In the genomic region with DNA sequence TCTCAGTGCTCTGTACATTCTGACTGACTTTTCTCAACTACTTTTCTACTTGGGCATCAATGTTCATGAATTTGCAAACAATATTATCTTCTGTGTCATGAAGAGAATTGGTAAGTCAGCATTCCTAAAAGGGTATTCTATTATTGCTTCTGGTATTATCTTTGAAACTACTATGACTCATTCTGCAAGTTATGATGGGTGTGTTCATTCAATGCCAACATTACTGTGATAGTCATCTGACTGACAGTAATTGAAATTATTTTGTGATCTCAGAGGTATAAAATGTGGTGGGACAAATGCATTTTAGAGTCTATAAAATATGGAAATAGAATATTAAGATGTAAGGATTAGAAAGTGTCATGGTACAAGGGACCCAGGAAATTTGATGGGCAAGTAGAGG, we compare ENCODE assay signal across 14 cellular contexts.
"Had no signal": no experiment of that assay in that cellular context is flagged by ENCODE, and none has a peak within 500 bp of the region (broad histone marks: within the 10 kb centered on the region; RNA-seq: fewer than 3 reads in every experiment).

No MANE protein-coding gene starts in this region.

- DNase-seq: activated CD4-positive, alpha-beta T cell treated with anti-CD3 and anti-CD28 coated beads, Interleukin-2, amount 50 U/mL, for 1 hour; activated CD8-positive, alpha-beta memory T cell treated with anti-CD3 and anti-CD28 coated beads for 24 hours; activated gamma-delta T cell treated with Interleukin-2 at 50 U/mL for 16 hours; activated naive CD8-positive, alpha-beta T cell treated with anti-CD3 and anti-CD28 coated beads for 36 hours; amygdala; cerebellar nuclear complex; effector memory CD4-positive, alpha-beta T cell; kidney; right lobe of liver; stimulated activated naive CD8-positive, alpha-beta T cell treated with anti-CD3 and anti-CD28 coated beads, Interleukin-15, Interleukin-2, amounts not matched to agents 100 U/mL and 50 U/mL, for 24 hours; SW 1271 had no signal

- H3K4me3 ChIP-seq: gastroesophageal sphincter, prostate gland, right lobe of liver, suprapubic skin had no signal

- H3K27ac ChIP-seq: gastroesophageal sphincter, prostate gland, right lobe of liver, suprapubic skin had no signal

- H3K9me3 ChIP-seq: gastroesophageal sphincter, prostate gland, right lobe of liver, suprapubic skin had no signal

- H3K27me3 ChIP-seq: gastroesophageal sphincter, right lobe of liver, suprapubic skin had no signal

- FAIRE-seq: kidney had no signal

- H3K36me3 ChIP-seq: gastroesophageal sphincter, prostate gland, right lobe of liver, suprapubic skin had no signal

- ATAC-seq: gastroesophageal sphincter; right lobe of liver; stimulated activated naive CD8-positive, alpha-beta T cell treated with anti-CD3 and anti-CD28 coated beads, Interleukin-15, Interleukin-2, amounts not matched to agents 100 U/mL and 50 U/mL, for 24 hours had no signal

- H3K4me1 ChIP-seq: gastroesophageal sphincter, prostate gland, right lobe of liver, suprapubic skin had no signal
